In the genomic region with DNA sequence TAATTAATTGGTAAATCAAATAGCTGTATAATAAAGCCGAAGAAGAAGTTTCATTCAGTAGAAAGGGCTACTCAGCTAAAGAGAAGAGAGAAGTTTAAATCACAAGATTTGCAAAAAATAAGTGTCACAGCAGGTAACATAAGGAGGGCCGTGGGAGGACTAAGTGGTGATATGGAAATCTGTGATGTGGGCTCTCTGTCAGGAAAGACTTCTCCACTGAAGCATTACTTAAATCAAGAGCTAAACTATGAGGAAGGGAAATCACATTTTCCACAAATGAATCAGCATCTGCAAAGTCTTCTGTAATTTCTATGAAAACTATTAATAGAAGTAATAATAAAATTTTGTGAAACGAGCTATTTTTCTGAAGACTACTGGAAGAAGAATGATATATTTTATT, we compare ENCODE assay signal across 13 cellular contexts.
"Had no signal": no experiment of that assay in that cellular context is flagged by ENCODE, and none has a peak within 500 bp of the region (broad histone marks: within the 10 kb centered on the region; RNA-seq: fewer than 3 reads in every experiment).

No MANE protein-coding gene starts in this region.

- H3K27me3 ChIP-seq: heart left ventricle, transverse colon had no signal

- H3K36me3 ChIP-seq: heart left ventricle, transverse colon had no signal

- H3K27ac ChIP-seq: heart left ventricle, parathyroid adenoma, transverse colon had no signal

- H3K9me3 Mint-ChIP-seq: activated CD4-positive, alpha-beta T cell treated with anti-CD3 and anti-CD28 coated beads, Interleukin-2, amount 10 ng/mL, durations not matched to agents 7 days and 5 days; dendritic cell treated with granulocyte-macrophage colony-stimulating factor and Interleukin-4, amounts not matched to agents 40 ng/mL and 50 ng/mL, for 4 days; endodermal cell had no signal

- H3K4me1 ChIP-seq: parathyroid adenoma, transverse colon had no signal

- H3K9me3 ChIP-seq: heart left ventricle, transverse colon had no signal

- DNase-seq: activated CD4-positive, alpha-beta T cell treated with anti-CD3 and anti-CD28 coated beads, Interleukin-2, amount 10 ng/mL, durations not matched to agents 7 days and 5 days; activated CD4-positive, CD25-positive, alpha-beta regulatory T cell; activated CD8-positive, alpha-beta memory T cell treated with anti-CD3 and anti-CD28 coated beads for 24 hours; activated naive CD4-positive, alpha-beta T cell treated with Interleukin-2 at 50 U/mL for 16 hours; endodermal cell; heart left ventricle; mesendoderm; stimulated activated CD4-positive, alpha-beta T cell treated with anti-CD3 and anti-CD28 coated beads, Interleukin-1b, Interleukin-23, amount 100 ng/mL, for 48 hours; T-helper 2 cell; transverse colon had no signal

- H3K4me3 ChIP-seq: heart left ventricle, transverse colon had no signal

- H3K36me3 Mint-ChIP-seq: stimulated activated memory B cell treated with anti-CD40 and anti-IgM and Interleukin-4, amounts not matched to agents 10 μg/mL and 1 μg/mL and 100 μg/mL, for 72 hours had no signal

- ATAC-seq: heart left ventricle; stimulated activated memory B cell treated with anti-CD40 and anti-IgM and Interleukin-4, amounts not matched to agents 10 μg/mL and 1 μg/mL and 100 μg/mL, for 72 hours had no signal

- H3K27ac Mint-ChIP-seq: activated CD4-positive, alpha-beta T cell treated with anti-CD3 and anti-CD28 coated beads, Interleukin-2, amount 10 ng/mL, durations not matched to agents 7 days and 5 days; dendritic cell treated with granulocyte-macrophage colony-stimulating factor and Interleukin-4, amounts not matched to agents 40 ng/mL and 50 ng/mL, for 4 days; endodermal cell; stimulated activated memory B cell treated with anti-CD40 and anti-IgM and Interleukin-4, amounts not matched to agents 10 μg/mL and 1 μg/mL and 100 μg/mL, for 72 hours had no signal
